Comparison of ENCODE assay signal across 9 cellular contexts in genomic region chrX:102832661-102833060, GRCh38.
DNase-seq lines count a peak whose midpoint lies in the region; ATAC-seq and TF ChIP-seq lines count a peak whose summit lies in the region.
"Had no signal": no experiment of that assay in that cellular context is flagged by ENCODE, and none has a peak within 500 bp of the region (broad histone marks: within the 10 kb centered on the region; RNA-seq: fewer than 3 reads in every experiment).

No MANE protein-coding gene starts in this region.

- H3K27ac Mint-ChIP-seq in activated naive CD8-positive, alpha-beta T cell: peak overlapping the region; percentile 30
- H3K27ac Mint-ChIP-seq in activated naive CD8-positive, alpha-beta T cell treated with anti-CD3 and anti-CD28 coated beads, Interleukin-2, amount 50 U/mL, for 24 hours: no peak overlapping the region
- H3K27ac Mint-ChIP-seq in glutamatergic neuron (ENCODE audit: unreplicated experiment): no peak overlapping the region

- no peaks in the 10 kb centered on the region for H3K4me1 Mint-ChIP-seq in activated naive CD8-positive, alpha-beta T cell (ENCODE audit: low read depth)
- no peaks in the 10 kb centered on the region for H3K4me1 Mint-ChIP-seq in activated naive CD8-positive, alpha-beta T cell treated with anti-CD3 and anti-CD28 coated beads, Interleukin-2, amount 50 U/mL, for 24 hours
- no peaks in the 10 kb centered on the region for H3K4me1 Mint-ChIP-seq in glutamatergic neuron (ENCODE audit: low read depth, unreplicated experiment)

- H3K4me3 Mint-ChIP-seq in activated naive CD8-positive, alpha-beta T cell: no peak overlapping the region
- H3K4me3 Mint-ChIP-seq in activated naive CD8-positive, alpha-beta T cell treated with anti-CD3 and anti-CD28 coated beads, Interleukin-2, amount 50 U/mL, for 24 hours: no peak overlapping the region
- H3K4me3 Mint-ChIP-seq in glutamatergic neuron (ENCODE audit: unreplicated experiment): no peak overlapping the region

- TF ChIP-seq CTCF in glutamatergic neuron (IDR thresholded peaks at IDR 0.05; ENCODE audit: partially characterized antibody, unreplicated experiment): no peak

- POLR2A ChIA-PET in HEK293T (lab: Yijun Ruan, JAX): interaction anchor here (0.9 kb wide), 1 partner anchor 233 kb away, joined by 3 read pairs; the partner anchor contains the start of gene ARMCX5

- CTCF ChIA-PET in HEK293T (lab: Yijun Ruan, JAX): no interaction called here

- no peak for ATAC-seq in activated naive CD8-positive, alpha-beta T cell treated with anti-CD3 and anti-CD28 coated beads, Interleukin-2, amount 50 U/mL, for 24 hours
- no peak for ATAC-seq in GM21717 (IDR thresholded peaks at IDR 0.05; ENCODE audit: unreplicated experiment)
- no peak for ATAC-seq in GM18861 (IDR thresholded peaks at IDR 0.05; ENCODE audit: unreplicated experiment)
- ATAC-seq in HG03378 (IDR thresholded peaks at IDR 0.05; ENCODE audit: unreplicated experiment): no peak

- peaks cover 10% of the 10 kb centered on the region for H3K36me3 Mint-ChIP-seq in activated naive CD8-positive, alpha-beta T cell
- peaks cover 15% of the 10 kb centered on the region for H3K36me3 Mint-ChIP-seq in activated naive CD8-positive, alpha-beta T cell treated with anti-CD3 and anti-CD28 coated beads, Interleukin-2, amount 50 U/mL, for 24 hours (ENCODE audit: low read depth)
- no peaks in the 10 kb centered on the region for H3K36me3 Mint-ChIP-seq in glutamatergic neuron (ENCODE audit: unreplicated experiment)

- no peaks in the 10 kb centered on the region for H3K9me3 Mint-ChIP-seq in activated naive CD8-positive, alpha-beta T cell (ENCODE audit: low read depth)
- H3K9me3 Mint-ChIP-seq in activated naive CD8-positive, alpha-beta T cell treated with anti-CD3 and anti-CD28 coated beads, Interleukin-2, amount 50 U/mL, for 24 hours: no peaks in the 10 kb centered on the region
- peaks cover 3% of the 10 kb centered on the region for H3K9me3 Mint-ChIP-seq in glutamatergic neuron (ENCODE audit: unreplicated experiment)

- H3K27me3 Mint-ChIP-seq in activated naive CD8-positive, alpha-beta T cell: no peaks in the 10 kb centered on the region
- no peaks in the 10 kb centered on the region for H3K27me3 Mint-ChIP-seq in activated naive CD8-positive, alpha-beta T cell treated with anti-CD3 and anti-CD28 coated beads, Interleukin-2, amount 50 U/mL, for 24 hours
- H3K27me3 Mint-ChIP-seq in glutamatergic neuron (ENCODE audit: unreplicated experiment): no peaks in the 10 kb centered on the region

- DNase-seq in activated naive CD8-positive, alpha-beta T cell treated with anti-CD3 and anti-CD28 coated beads, Interleukin-2, amount 50 U/mL, for 24 hours: no peak
- peak; percentile 69 for DNase-seq in RPMI7951 (ENCODE audit: low read depth)
- DNase-seq in glutamatergic neuron: peak; percentile 8
- no peak for DNase-seq in HEK293T (ENCODE audit: extremely low spot score)
- DNase-seq: left ventricle myocardium inferior had no signal

TF ChIP-seq in HEK293T, 16 proteins besides CTCF, POLR2A, EP300 and RAD21:
- no peak for TF ChIP-seq CTBP1 (IDR thresholded peaks at IDR 0.05; ENCODE audit: borderline replicate concordance)
- no peak for TF ChIP-seq ELF4 (IDR thresholded peaks at IDR 0.05)
- no peak for TF ChIP-seq BHLHE40 (IDR thresholded peaks at IDR 0.05; ENCODE audit: borderline replicate concordance)
- no peak for TF ChIP-seq ZNF384 (IDR thresholded peaks at IDR 0.05)
- TF ChIP-seq ARNT (IDR thresholded peaks at IDR 0.05): no peak
- no peak for TF ChIP-seq HDGF (IDR thresholded peaks at IDR 0.05; ENCODE audit: borderline replicate concordance)
- TF ChIP-seq FOXM1 (IDR thresholded peaks at IDR 0.05; ENCODE audit: borderline replicate concordance): no peak
- no peak for TF ChIP-seq NFRKB (IDR thresholded peaks at IDR 0.05)

Comparison
In these comparisons a context has a peak if more than half of its experiments do, and no peak if none do; other contexts are left out.
1. DNase-seq: peak in RPMI7951 (single experiment) and glutamatergic neuron (single experiment); none in activated naive CD8-positive, alpha-beta T cell treated with anti-CD3 and anti-CD28 coated beads, Interleukin-2, amount 50 U/mL, for 24 hours (single experiment) and HEK293T (single experiment).